In the genomic region with DNA sequence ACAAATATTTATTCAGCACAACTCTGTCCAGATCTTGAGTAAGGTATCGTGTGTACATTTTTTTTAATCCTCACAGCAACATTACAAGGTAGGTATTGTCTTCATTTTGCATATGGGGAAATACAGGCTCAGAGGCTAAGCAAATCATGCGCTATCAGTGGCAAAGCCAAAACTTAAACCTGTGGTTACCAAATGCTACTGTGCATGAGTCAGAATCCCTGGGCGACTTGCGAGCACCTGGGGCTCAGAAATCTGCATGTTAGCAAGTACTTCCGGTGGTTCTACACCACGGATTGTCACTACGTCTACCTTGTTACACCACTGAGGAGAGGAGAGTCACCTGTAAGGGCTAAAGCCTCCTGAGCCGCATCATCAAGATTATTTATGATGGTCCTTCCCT, we compare ENCODE assay signal across 10 cellular contexts. TPM values are rescaled to one million over a fixed set of nuclear protein-coding genes. Genes with fewer than 3 reads are reported as not detected.
A peak's percentile ranks its signal among the peaks of the same experiment; 100 is the strongest.
DNase-seq lines count a peak whose midpoint lies in the region; ATAC-seq lines count a peak whose summit lies in the region.
"Had no signal": no experiment of that assay in that cellular context is flagged by ENCODE, and none has a peak within 500 bp of the region (broad histone marks: within the 10 kb centered on the region; RNA-seq: fewer than 3 reads in every experiment).

No MANE protein-coding gene starts in this region.

- H3K9me3 Mint-ChIP-seq in activated CD8-positive, alpha-beta memory T cell treated with anti-CD3 and anti-CD28 coated beads, Interleukin-2, amount 10 ng/mL, durations not matched to agents 7 days and 5 days (ENCODE audit: low read depth): no peaks in the 10 kb centered on the region

- ATAC-seq in activated CD8-positive, alpha-beta memory T cell treated with anti-CD3 and anti-CD28 coated beads, Interleukin-2, amount 10 ng/mL, durations not matched to agents 7 days and 5 days: peak; percentile 95
- peak; percentile 89 for ATAC-seq in HG03571 (IDR thresholded peaks at IDR 0.05; ENCODE audit: unreplicated experiment)
- ATAC-seq: A549 had no signal

- H3K4me3 Mint-ChIP-seq in activated CD8-positive, alpha-beta memory T cell treated with anti-CD3 and anti-CD28 coated beads, Interleukin-2, amount 10 ng/mL, durations not matched to agents 7 days and 5 days: no peak overlapping the region

- H3K27ac Mint-ChIP-seq in activated CD8-positive, alpha-beta memory T cell treated with anti-CD3 and anti-CD28 coated beads, Interleukin-2, amount 10 ng/mL, durations not matched to agents 7 days and 5 days: peak overlapping the region; percentile 70

- H3K27me3 Mint-ChIP-seq in activated CD8-positive, alpha-beta memory T cell treated with anti-CD3 and anti-CD28 coated beads, Interleukin-2, amount 10 ng/mL, durations not matched to agents 7 days and 5 days: no peaks in the 10 kb centered on the region

- H3K4me1 Mint-ChIP-seq in activated CD8-positive, alpha-beta memory T cell treated with anti-CD3 and anti-CD28 coated beads, Interleukin-2, amount 10 ng/mL, durations not matched to agents 7 days and 5 days: peaks cover 83% of the 10 kb centered on the region

- CTCF ChIA-PET in activated CD8-positive, alpha-beta memory T cell treated with anti-CD3 and anti-CD28 coated beads, Interleukin-2, amount 10 ng/mL, durations not matched to agents 7 days and 5 days (lab: Charles Lee): interaction anchor here (3.5 kb wide), 1 partner anchor 85 kb away, joined by 13 read pairs; no protein-coding TSS in a partner anchor

- DNase-seq in activated CD8-positive, alpha-beta memory T cell treated with anti-CD3 and anti-CD28 coated beads, Interleukin-2, amount 10 ng/mL, durations not matched to agents 7 days and 5 days: peak; percentile 87
- no peak for DNase-seq in activated CD8-positive, alpha-beta memory T cell treated with anti-CD3 and anti-CD28 coated beads for 24 hours
- peak; percentile 62 for DNase-seq in activated effector memory CD4-positive, alpha-beta T cell treated with Interleukin-2 at 50 U/mL for 16 hours
- peak; percentile 50 to 64 for DNase-seq in stimulated activated CD4-positive, alpha-beta T cell treated with anti-CD3 and anti-CD28 coated beads, Interleukin-2, amount 100 ng/mL, for 24 hours
- no peak for DNase-seq in SW 1271 (lab: John Stamatoyannopoulos, UW)
- no peak for DNase-seq in dedifferentiated amniotic fluid mesenchymal stem cell (ENCODE audit: extremely low spot score)
- DNase-seq in NOMO-1 (lab: John Stamatoyannopoulos, UW; ENCODE audit: unreplicated experiment in 2 of 2): no peak

- H3K36me3 Mint-ChIP-seq in activated CD8-positive, alpha-beta memory T cell treated with anti-CD3 and anti-CD28 coated beads, Interleukin-2, amount 10 ng/mL, durations not matched to agents 7 days and 5 days: peaks cover 89% of the 10 kb centered on the region

RNA-seq across cellular contexts. Expression of a gene that starts 21.3 kb away (rescaled TPM):
- not detected for total RNA-seq in activated CD8-positive, alpha-beta memory T cell treated with anti-CD3 and anti-CD28 coated beads, Interleukin-2, amount 10 ng/mL, durations not matched to agents 7 days and 5 days
- total RNA-seq: lung microvascular endothelial cell had no signal

RNA-seq across cellular contexts. Expression of a gene that starts 43.5 kb away (rescaled TPM):
- total RNA-seq in activated CD8-positive, alpha-beta memory T cell treated with anti-CD3 and anti-CD28 coated beads, Interleukin-2, amount 10 ng/mL, durations not matched to agents 7 days and 5 days: 100 to 1,000 TPM; 393 to 419 TPM

Comparison
In these comparisons a context has a peak if more than half of its experiments do, and no peak if none do; other contexts are left out.
1. DNase-seq: peak in activated CD8-positive, alpha-beta memory T cell treated with anti-CD3 and anti-CD28 coated beads, Interleukin-2, amount 10 ng/mL, durations not matched to agents 7 days and 5 days (single experiment), activated effector memory CD4-positive, alpha-beta T cell treated with Interleukin-2 at 50 U/mL for 16 hours (single experiment) and stimulated activated CD4-positive, alpha-beta T cell treated with anti-CD3 and anti-CD28 coated beads, Interleukin-2, amount 100 ng/mL, for 24 hours (2 of 2); none in activated CD8-positive, alpha-beta memory T cell treated with anti-CD3 and anti-CD28 coated beads for 24 hours (single experiment), SW 1271 (0 of 2), dedifferentiated amniotic fluid mesenchymal stem cell (single experiment) and NOMO-1 (0 of 2).